Comparison of ENCODE assay signal across 13 cellular contexts in the genomic region with DNA sequence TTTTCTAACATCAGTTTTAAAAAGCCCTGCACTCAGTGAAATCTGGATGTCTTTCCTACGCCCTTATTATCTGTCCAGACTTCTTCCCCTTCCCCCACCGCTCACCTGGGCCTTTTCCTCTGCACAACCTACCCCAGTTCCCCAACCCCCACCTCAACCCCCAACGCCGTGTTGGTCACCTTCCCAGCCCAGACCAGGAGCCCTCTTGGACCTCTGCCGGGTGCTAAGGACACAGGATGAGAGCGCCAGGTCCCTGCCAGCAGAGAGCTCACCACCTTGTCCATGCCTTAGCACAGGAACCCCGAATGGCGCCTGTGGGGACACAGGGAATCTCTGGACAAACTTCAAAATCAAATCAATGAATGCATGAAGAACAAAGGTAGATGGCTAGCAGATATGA. TPM values are rescaled to one million over a fixed set of nuclear protein-coding genes. Genes with fewer than 3 reads are reported as not detected.
DNase-seq lines count a peak whose midpoint lies in the region; ATAC-seq and TF ChIP-seq lines count a peak whose summit lies in the region.
"Had no signal": no experiment of that assay in that cellular context is flagged by ENCODE, and none has a peak within 500 bp of the region (broad histone marks: within the 10 kb centered on the region; RNA-seq: fewer than 3 reads in every experiment).

No MANE protein-coding gene starts in this region.

- POLR2A ChIA-PET in CD4-positive, alpha-beta memory T cell (lab: Charles Lee; ENCODE audit: partially characterized antibody): interaction anchor here (1.2 to 5.2 kb wide), 4 partner anchors 27 to 1676 kb away, joined by 4 to 139 read pairs (median 21); partner anchors contain the start of genes MMADHC, NMI and RIF1

- peaks cover 0 to 2% (median 0%) of the 10 kb centered on the region in 8 donors for H3K9me3 Mint-ChIP-seq in CD4-positive, alpha-beta memory T cell
- no peaks in the 10 kb centered on the region for H3K9me3 Mint-ChIP-seq in effector memory CD8-positive, alpha-beta T cell
- no peaks in the 10 kb centered on the region for H3K9me3 Mint-ChIP-seq in nephron

- no peaks in the 10 kb centered on the region for H3K9me3 ChIP-seq in CD4-positive, alpha-beta memory T cell (ENCODE audit: control insufficient read depth in 1 of 2, low read length in 2 of 2)
- no peaks in the 10 kb centered on the region for H3K9me3 ChIP-seq in KOPT-K1 (ENCODE audit: insufficient read depth, low read length, poor library complexity, severe bottlenecking)
- H3K9me3 ChIP-seq: right atrium auricular region had no signal

- no peak for ATAC-seq in effector memory CD8-positive, alpha-beta T cell (replicated peaks)
- ATAC-seq: stimulated activated naive CD8-positive, alpha-beta T cell treated with anti-CD3 and anti-CD28 coated beads, Interleukin-15, amount 100 ng/mL, for 72 hours had no signal

- H3K27ac Mint-ChIP-seq in CD4-positive, alpha-beta memory T cell: peak overlapping the region; percentile 15 to 97 (median 92)
- H3K27ac Mint-ChIP-seq in effector memory CD8-positive, alpha-beta T cell: peak overlapping the region; percentile 69 to 100
- peak overlapping the region; percentile 93 to 97 (median 97) for H3K27ac Mint-ChIP-seq in nephron

- H3K27me3 Mint-ChIP-seq in CD4-positive, alpha-beta memory T cell: no peaks in the 10 kb centered on the region
- H3K27me3 Mint-ChIP-seq in effector memory CD8-positive, alpha-beta T cell: no peaks in the 10 kb centered on the region
- peaks cover 8% of the 10 kb centered on the region for H3K27me3 Mint-ChIP-seq in nephron (ENCODE audit: low read depth)
- H3K27me3 Mint-ChIP-seq: stimulated activated naive CD8-positive, alpha-beta T cell treated with anti-CD3 and anti-CD28 coated beads, Interleukin-15, amount 100 ng/mL, for 72 hours had no signal

- peaks cover 18 to 27% (median 21%) of the 10 kb centered on the region in 4 donors for H3K4me1 Mint-ChIP-seq in CD4-positive, alpha-beta memory T cell
- peaks cover 18 to 20% of the 10 kb centered on the region in 2 donors for H3K4me1 Mint-ChIP-seq in effector memory CD8-positive, alpha-beta T cell (ENCODE audit: low read depth in 2 of 2)
- H3K4me1 Mint-ChIP-seq in nephron: peaks cover 19% of the 10 kb centered on the region

- no peak for TF ChIP-seq CTCF in nephron (IDR thresholded peaks at IDR 0.05; ENCODE audit: unreplicated experiment in 3 of 3)

- peak overlapping the region; percentile 94 for H3K27ac ChIP-seq in CD4-positive, alpha-beta memory T cell (ENCODE audit: low read depth, low read length)
- H3K27ac ChIP-seq in KOPT-K1 (ENCODE audit: low read depth, low read length, poor library complexity, severe bottlenecking): peak overlapping the region; percentile 98

- no peak overlapping the region for H3K4me3 ChIP-seq in CD4-positive, alpha-beta memory T cell (ENCODE audit: low read length in 2 of 2)

- CTCF ChIA-PET in CD4-positive, alpha-beta memory T cell (lab: Charles Lee; ENCODE audit: partially characterized antibody): interaction anchor here (1.0 to 1.6 kb wide), 4 partner anchors 11 to 1676 kb away, joined by 3 to 4 read pairs (median 3); no protein-coding TSS in a partner anchor

- H3K36me3 ChIP-seq in CD4-positive, alpha-beta memory T cell (ENCODE audit: insufficient read depth, low read length): no peaks in the 10 kb centered on the region
- no peaks in the 10 kb centered on the region for H3K36me3 ChIP-seq in KOPT-K1 (ENCODE audit: insufficient read depth, low read length)
- H3K36me3 ChIP-seq: right atrium auricular region had no signal

- intact Hi-C loops in CD4-positive, alpha-beta memory T cell (cut with micrococcal nuclease): loop anchor here (5.0 kb wide), 2 partner anchors 565 to 1455 kb away; partner anchors contain the start of genes ARL5A, ARL6IP6 and PRPF40A

- peaks cover 4 to 10% of the 10 kb centered on the region in 2 donors for H3K36me3 Mint-ChIP-seq in CD4-positive, alpha-beta memory T cell
- peaks cover 22% of the 10 kb centered on the region for H3K36me3 Mint-ChIP-seq in effector memory CD8-positive, alpha-beta T cell (ENCODE audit: insufficient read depth)
- no peaks in the 10 kb centered on the region for H3K36me3 Mint-ChIP-seq in nephron (ENCODE audit: low read depth)

- DNase-seq in CD4-positive, alpha-beta memory T cell: no peak
- DNase-seq in effector memory CD8-positive, alpha-beta T cell: no peak
- DNase-seq in NCI-H2171 treated with DMSO at 0.1 percent for 48 hours (lab: John Stamatoyannopoulos, UW) (no peak), DMS53 treated with DMSO at 0.1 percent for 48 hours (lab: John Stamatoyannopoulos, UW; ENCODE audit: unreplicated experiment) (no peak)
- DNase-seq in activated CD4-positive, alpha-beta T cell treated with anti-CD3 and anti-CD28 coated beads for 4 hours: no peak
- DNase-seq: NCI-H1048; NCI-H446; RPMI8226; stimulated activated naive CD8-positive, alpha-beta T cell treated with anti-CD3 and anti-CD28 coated beads, Interleukin-15, amount 100 ng/mL, for 72 hours; T1000 had no signal

- peaks cover 20% of the 10 kb centered on the region for H3K4me1 ChIP-seq in CD4-positive, alpha-beta memory T cell (ENCODE audit: insufficient read depth, low read length)

- peak overlapping the region; percentile 32 to 96 (median 89) for H3K4me3 Mint-ChIP-seq in CD4-positive, alpha-beta memory T cell
- peak overlapping the region; percentile 93 to 94 for H3K4me3 Mint-ChIP-seq in effector memory CD8-positive, alpha-beta T cell
- H3K4me3 Mint-ChIP-seq in nephron: peak overlapping the region; percentile 89 to 96 (median 89)

- no peaks in the 10 kb centered on the region for H3K27me3 ChIP-seq in CD4-positive, alpha-beta memory T cell (ENCODE audit: insufficient read depth, low read length)
- H3K27me3 ChIP-seq: right atrium auricular region had no signal

RNA-seq across cellular contexts. Expression of gene RBM43, which starts 1.0 kb away (rescaled TPM):
- total RNA-seq in CD4-positive, alpha-beta memory T cell: 10 to 100 TPM; 18.2 to 20.7 TPM
- polyA plus RNA-seq in CD4-positive, alpha-beta memory T cell: 1 to 10 TPM; 2.2 to 4.6 TPM

RNA-seq across cellular contexts. Expression of gene NMI, which starts 26.8 kb away (rescaled TPM):
- 10 to 100 TPM; 38.6 to 40.0 TPM for total RNA-seq in CD4-positive, alpha-beta memory T cell
- polyA plus RNA-seq in CD4-positive, alpha-beta memory T cell: 10 to 100 TPM; 44.3 to 60.8 TPM
